ENCODE assay signal across 6 cellular contexts in the genomic region with DNA sequence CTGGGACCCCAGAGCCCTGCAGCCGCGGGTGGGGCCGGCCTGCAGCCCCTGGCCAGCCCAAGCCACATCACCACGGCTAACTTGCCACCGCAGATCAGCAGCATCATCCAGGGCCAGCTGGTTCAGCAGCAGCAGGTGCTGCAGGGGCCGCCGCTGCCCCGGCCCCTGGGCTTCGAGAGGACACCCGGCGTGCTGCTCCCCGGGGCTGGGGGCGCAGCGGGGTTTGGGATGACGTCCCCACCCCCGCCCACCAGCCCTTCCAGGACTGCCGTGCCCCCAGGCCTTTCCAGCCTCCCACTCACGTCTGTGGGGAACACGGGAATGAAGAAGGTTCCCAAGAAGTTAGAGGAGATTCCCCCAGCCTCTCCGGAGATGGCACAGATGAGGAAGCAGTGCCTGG. TPM values are rescaled to one million over a fixed set of nuclear protein-coding genes. Genes with fewer than 3 reads are reported as not detected.
DNase-seq lines count a peak whose midpoint lies in the region; ATAC-seq and TF ChIP-seq lines count a peak whose summit lies in the region.
"Not testable (repeated sequence)": the region's sequence is repeated elsewhere in the genome, so short reads cannot be mapped to it uniquely, and the experiment has no call there.

No MANE protein-coding gene starts in this region.

- TF ChIP-seq POLR2A in HCT116 (IDR thresholded peaks at IDR 0.05; ENCODE audit: borderline replicate concordance, extremely low read depth, insufficient read depth, insufficient read length): not testable (repeated sequence)

- H3K27ac ChIP-seq in CD4-positive, alpha-beta T cell (ENCODE audit: low read depth, low read length); HCT116 (ENCODE audit: low read depth, low read length): not testable (repeated sequence)

- not testable (repeated sequence) for H3K9ac ChIP-seq in HCT116 (ENCODE audit: low read length)

- H3K4me1 Mint-ChIP-seq in CD4-positive, alpha-beta T cell (ENCODE audit: low read depth): peaks cover 68% of the 10 kb centered on the region
- H3K4me1 Mint-ChIP-seq in activated T-helper 17 cell treated with anti-CD3 and anti-CD28 coated beads, Interleukin-2, amount 50 U/mL, for 72 hours: peaks cover 34% of the 10 kb centered on the region
- H3K4me1 Mint-ChIP-seq in effector memory CD8-positive, alpha-beta T cell (ENCODE audit: low read depth in 2 of 2): peaks cover 42 to 53% of the 10 kb centered on the region in 2 donors
- H3K4me1 Mint-ChIP-seq in memory B cell: peaks cover 34% of the 10 kb centered on the region

- not testable (repeated sequence) for H3K9me3 Mint-ChIP-seq in CD4-positive, alpha-beta T cell; activated T-helper 17 cell treated with anti-CD3 and anti-CD28 coated beads, Interleukin-2, amount 50 U/mL, for 72 hours; effector memory CD8-positive, alpha-beta T cell; memory B cell

- not testable (repeated sequence) for H3K9me3 ChIP-seq in CD4-positive, alpha-beta T cell (ENCODE audit: control insufficient read depth, low read length); HCT116 (ENCODE audit: control insufficient read depth in 1 of 2, insufficient read depth in 1 of 2, low read depth in 1 of 2, low read length in 2 of 2)

- not testable (repeated sequence) for H3K27me3 ChIP-seq in CD4-positive, alpha-beta T cell (ENCODE audit: control insufficient read depth, insufficient read depth, low read length); HCT116 (ENCODE audit: insufficient read depth, low read length)

- DNase-seq in CD4-positive, alpha-beta T cell; HCT116 (ENCODE audit: low read depth, low spot score); effector memory CD8-positive, alpha-beta T cell; memory B cell (ENCODE audit: low spot score in 2 of 2): not testable (repeated sequence)
- peak; percentile 13 for DNase-seq in posterior vena cava (ENCODE audit: low spot score)

- not testable (repeated sequence) for H3K36me3 ChIP-seq in HCT116 (ENCODE audit: control insufficient read depth in 1 of 2, insufficient read depth in 2 of 2, low read length in 2 of 2)

- H4K20me1 ChIP-seq in HCT116 (ENCODE audit: insufficient read depth): not testable (repeated sequence)

- H3K27ac Mint-ChIP-seq in CD4-positive, alpha-beta T cell: peak overlapping the region; percentile 51
- peak overlapping the region; percentile 66 for H3K27ac Mint-ChIP-seq in activated T-helper 17 cell treated with anti-CD3 and anti-CD28 coated beads, Interleukin-2, amount 50 U/mL, for 72 hours
- H3K27ac Mint-ChIP-seq in effector memory CD8-positive, alpha-beta T cell: peak overlapping the region; percentile 44 to 47
- H3K27ac Mint-ChIP-seq in memory B cell: peak overlapping the region; percentile 73

- H3K4me3 Mint-ChIP-seq in CD4-positive, alpha-beta T cell; activated T-helper 17 cell treated with anti-CD3 and anti-CD28 coated beads, Interleukin-2, amount 50 U/mL, for 72 hours; memory B cell: not testable (repeated sequence)
- H3K4me3 Mint-ChIP-seq in effector memory CD8-positive, alpha-beta T cell: peak overlapping the region in 1 of 2 donors; percentile 33

- not testable (repeated sequence) for TF ChIP-seq RAD21 in HCT116 (IDR thresholded peaks at IDR 0.05; ENCODE audit: low read depth)

- peaks cover 40% of the 10 kb centered on the region for H3K36me3 Mint-ChIP-seq in CD4-positive, alpha-beta T cell (ENCODE audit: low read depth)
- H3K36me3 Mint-ChIP-seq in activated T-helper 17 cell treated with anti-CD3 and anti-CD28 coated beads, Interleukin-2, amount 50 U/mL, for 72 hours (ENCODE audit: low read depth): peaks cover 47% of the 10 kb centered on the region
- peaks cover 24% of the 10 kb centered on the region for H3K36me3 Mint-ChIP-seq in effector memory CD8-positive, alpha-beta T cell (ENCODE audit: insufficient read depth)
- peaks cover 14% of the 10 kb centered on the region for H3K36me3 Mint-ChIP-seq in memory B cell

- not testable (repeated sequence) for H3K4me2 ChIP-seq in HCT116 (ENCODE audit: low read length)

- peaks cover 88% of the 10 kb centered on the region for H3K79me2 ChIP-seq in HCT116 (ENCODE audit: insufficient read depth, low read length)

- not testable (repeated sequence) for ATAC-seq in CD4-positive, alpha-beta T cell (ENCODE audit: poor library complexity); HCT116; activated T-helper 17 cell treated with anti-CD3 and anti-CD28 coated beads, Interleukin-2, amount 50 U/mL, for 72 hours (replicated peaks); effector memory CD8-positive, alpha-beta T cell (replicated peaks); memory B cell (ENCODE audit: low read depth)

- not testable (repeated sequence) for H2AFZ ChIP-seq in HCT116 (ENCODE audit: low read depth, low read length, poor library complexity, severe bottlenecking)

- BruUV-seq in HCT116 (replicated peaks; lab: Mats Ljungman, UMichigan): TSS peak; percentile 2

- POLR2A ChIA-PET in CD4-positive, alpha-beta T cell (lab: Charles Lee); HCT116 (lab: Charles Lee): not testable (repeated sequence)

- not testable (repeated sequence) for H3K4me3 ChIP-seq in HCT116 (replicated peaks in 1 of 2; ENCODE audit: low read depth in 1 of 2, low read length in 2 of 2)

- not testable (repeated sequence) for H3K9me2 ChIP-seq in HCT116 (ENCODE audit: insufficient read depth)

- not testable (repeated sequence) for TF ChIP-seq CTCF in CD4-positive, alpha-beta T cell (IDR thresholded peaks at IDR 0.05); HCT116 (IDR thresholded peaks at IDR 0.05 in 2 of 3, conservative IDR thresholded peaks at IDR 0.05 in 1 of 3; ENCODE audit: borderline replicate concordance in 1 of 3, insufficient read depth in 1 of 3, low read depth in 2 of 3, low read length in 2 of 3)

- not testable (repeated sequence) for H3K27me3 Mint-ChIP-seq in CD4-positive, alpha-beta T cell; activated T-helper 17 cell treated with anti-CD3 and anti-CD28 coated beads, Interleukin-2, amount 50 U/mL, for 72 hours; effector memory CD8-positive, alpha-beta T cell; memory B cell

- RAD21 ChIA-PET in HCT116 (lab: Charles Lee; ENCODE audit: low non-redundant PET in 1 of 2, low total read pairs in 2 of 2, uncharacterized antibody in 2 of 2, unreplicated experiment in 2 of 2): not testable (repeated sequence)

- CTCF ChIA-PET in CD4-positive, alpha-beta T cell (lab: Charles Lee); HCT116 (lab: Charles Lee): not testable (repeated sequence)

- H3K4me1 ChIP-seq in HCT116 (ENCODE audit: control insufficient read depth in 1 of 2, insufficient read depth in 2 of 2, low read length in 2 of 2): not testable (repeated sequence)

- intact Hi-C loops in CD4-positive, alpha-beta T cell (cut with DNase I, micrococcal nuclease); HCT116 (cut with micrococcal nuclease); posterior vena cava (cut with DNase I): not testable (repeated sequence)

RNA-seq across cellular contexts. Expression of gene EP400, which starts 11.6 kb away (rescaled TPM):
- total RNA-seq in CD4-positive, alpha-beta T cell: 10 to 100 TPM; 56.4 to 56.5 TPM
- 54.5 TPM for total RNA-seq in HCT116 (2021; ENCODE audit: unreplicated experiment)
- 27.2 and 28.2 TPM in 2 replicates for polyA plus RNA-seq in HCT116 (2012)
- total RNA-seq in activated T-helper 17 cell treated with anti-CD3 and anti-CD28 coated beads, Interleukin-2, amount 50 U/mL, for 72 hours: 10 to 100 TPM; 47.1 to 60.0 TPM
- total RNA-seq in posterior vena cava: 10 to 100 TPM; 32.6 to 35.2 TPM

RNA-seq across cellular contexts. Expression of gene PUS1, which starts 32.3 kb away (rescaled TPM):
- 10 to 100 TPM; 17.7 to 18.2 TPM for total RNA-seq in CD4-positive, alpha-beta T cell
- total RNA-seq in HCT116 (2021; ENCODE audit: unreplicated experiment) (77.3 TPM), posterior vena cava (10 to 100 TPM; 12.5 to 16.1 TPM)
- polyA plus RNA-seq in HCT116 (2012): 46.8 and 49.7 TPM in 2 replicates
- 10 to 100 TPM; 31.5 to 75.2 TPM for total RNA-seq in activated T-helper 17 cell treated with anti-CD3 and anti-CD28 coated beads, Interleukin-2, amount 50 U/mL, for 72 hours
